40 cellular contexts compared by ENCODE assay signal in the genomic region with DNA sequence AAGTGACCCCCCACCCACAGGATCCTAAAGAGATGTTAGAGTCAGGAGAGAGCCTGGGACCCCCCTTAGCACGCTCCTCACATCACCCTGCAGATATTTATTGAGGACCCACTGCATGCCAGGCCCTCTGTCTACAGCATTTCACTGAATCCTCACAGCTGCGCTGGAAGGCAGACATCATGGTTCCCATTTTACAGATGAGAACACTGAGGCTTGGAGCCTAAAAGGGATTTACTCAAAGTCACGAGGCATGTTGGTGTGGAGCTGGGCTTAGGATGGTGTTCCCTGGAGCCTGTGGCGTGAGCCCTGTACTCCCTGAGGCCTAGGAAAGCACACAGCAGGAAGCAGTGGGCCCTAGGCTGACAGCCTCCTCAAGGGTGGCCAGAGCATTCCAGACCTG.
"Had no signal": no experiment of that assay in that cellular context is flagged by ENCODE, and none has a peak within 500 bp of the region (broad histone marks: within the 10 kb centered on the region; RNA-seq: fewer than 3 reads in every experiment).

No MANE protein-coding gene starts in this region.

- H3K9me3 ChIP-seq: adrenal gland, body of pancreas, breast epithelium had no signal

- ATAC-seq: activated CD4-positive, alpha-beta T cell treated with anti-CD3 and anti-CD28 coated beads for 36 hours; activated CD8-positive, alpha-beta memory T cell treated with anti-CD3 and anti-CD28 coated beads, Interleukin-2, amount 10 ng/mL, durations not matched to agents 7 days and 5 days; activated CD8-positive, alpha-beta T cell treated with anti-CD3 and anti-CD28 coated beads, Interleukin-2, amount 10 ng/mL, durations not matched to agents 7 days and 5 days; activated naive CD4-positive, alpha-beta T cell treated with anti-CD3 and anti-CD28 coated beads, Interleukin-2, amount 50 U/mL, for 72 hours; activated T-cell treated with anti-CD3 and anti-CD28 coated beads, Interleukin-2, amount 50 U/mL, for 4 hours; activated T-cell treated with anti-CD3 and anti-CD28 coated beads, Interleukin-2, amount 50 U/mL, for 72 hours; activated T-helper 17 cell treated with anti-CD3 and anti-CD28 coated beads, Interleukin-2, amount 50 U/mL, for 72 hours; body of pancreas had no signal

- FAIRE-seq: astrocyte, TTC549 had no signal

- H3K4me1 Mint-ChIP-seq: activated B cell treated with CpG ODN at 0.5 μM for 24 hours; activated CD4-positive, alpha-beta memory T cell treated with anti-CD3 and anti-CD28 coated beads, Interleukin-2, amount 10 ng/mL, durations not matched to agents 7 days and 5 days; activated CD4-positive, alpha-beta T cell treated with anti-CD3 and anti-CD28 coated beads for 36 hours; activated CD4-positive, alpha-beta T cell treated with anti-CD3 and anti-CD28 coated beads, Interleukin-2, amount 10 ng/mL, durations not matched to agents 7 days and 5 days; activated CD8-positive, alpha-beta memory T cell treated with anti-CD3 and anti-CD28 coated beads, Interleukin-2, amount 10 ng/mL, durations not matched to agents 7 days and 5 days; activated naive CD8-positive, alpha-beta T cell treated with anti-CD3 and anti-CD28 coated beads for 36 hours; activated T-helper 17 cell treated with anti-CD3 and anti-CD28 coated beads, Interleukin-2, amount 50 U/mL, for 72 hours; central memory CD8-positive, alpha-beta T cell had no signal

- H3K4me1 ChIP-seq: adrenal gland, body of pancreas, breast epithelium had no signal

- DNase-seq: activated B cell treated with CpG ODN at 0.5 μM for 24 hours; activated CD4-positive, alpha-beta memory T cell treated with anti-CD3 and anti-CD28 coated beads, Interleukin-2, amount 10 ng/mL, durations not matched to agents 7 days and 5 days; activated CD4-positive, alpha-beta T cell treated with anti-CD3 and anti-CD28 coated beads for 36 hours; activated CD4-positive, alpha-beta T cell treated with anti-CD3 and anti-CD28 coated beads for 48 hours; activated CD4-positive, alpha-beta T cell treated with anti-CD3 and anti-CD28 coated beads, Interleukin-2, amount 10 ng/mL, durations not matched to agents 7 days and 5 days; activated CD4-positive, alpha-beta T cell treated with anti-CD3 and anti-CD28 coated beads, Interleukin-2, amount 50 U/mL, for 48 hours; activated CD4-positive, CD25-positive, alpha-beta regulatory T cell treated with anti-CD3 and anti-CD28 coated beads, Interleukin-2, amount 50 U/mL, for 72 hours; activated CD8-positive, alpha-beta memory T cell treated with anti-CD3 and anti-CD28 coated beads for 24 hours; activated CD8-positive, alpha-beta memory T cell treated with anti-CD3 and anti-CD28 coated beads, Interleukin-2, amount 10 ng/mL, durations not matched to agents 7 days and 5 days; activated CD8-positive, alpha-beta memory T cell treated with anti-CD3 and anti-CD28 coated beads, Interleukin-2, amount 50 U/mL, for 48 hours; activated CD8-positive, alpha-beta T cell treated with anti-CD3 and anti-CD28 coated beads, Interleukin-2, amount 10 ng/mL, durations not matched to agents 7 days and 5 days; activated effector memory CD4-positive, alpha-beta T cell treated with anti-CD3 and anti-CD28 coated beads, Interleukin-2, amount 50 U/mL, for 16 hours; activated gamma-delta T cell treated with Interleukin-2 at 50 U/mL for 16 hours; activated naive CD4-positive, alpha-beta T cell; activated naive CD4-positive, alpha-beta T cell treated with anti-CD3 and anti-CD28 coated beads for 36 hours; activated naive CD4-positive, alpha-beta T cell treated with anti-CD3 and anti-CD28 coated beads, Interleukin-2, amount 50 U/mL, for 16 hours; activated naive CD8-positive, alpha-beta T cell treated with anti-CD3 and anti-CD28 coated beads for 36 hours; activated T-cell treated with anti-CD3 and anti-CD28 coated beads, Interleukin-2, amount 50 U/mL, for 4 hours; activated T-cell treated with anti-CD3 and anti-CD28 coated beads, Interleukin-2, amount 50 U/mL, for 72 hours; adrenal gland; amniotic stem cell; aorta; body of pancreas; brain microvascular endothelial cell; caudate nucleus; cerebellar nuclear complex; T-helper 1 cell; T-helper 2 cell; T-helper 9 cell had no signal

- H3K9me3 Mint-ChIP-seq: activated CD4-positive, alpha-beta memory T cell treated with anti-CD3 and anti-CD28 coated beads, Interleukin-2, amount 10 ng/mL, durations not matched to agents 7 days and 5 days; activated CD4-positive, alpha-beta T cell treated with anti-CD3 and anti-CD28 coated beads, Interleukin-2, amount 10 ng/mL, durations not matched to agents 7 days and 5 days; activated T-cell treated with anti-CD3 and anti-CD28 coated beads, Interleukin-2, amount 50 U/mL, for 4 hours; activated T-helper 1 cell treated with anti-CD3 and anti-CD28 coated beads, Interleukin-12 subunit alpha, Interleukin-12 subunit beta, Interleukin-2, Interleukin-4 antibody, amounts not matched to agents 30 ng/mL and 10 ng/mL and 1 ng/mL, durations not matched to agents 14 hours and 24 hours and 36 hours; activated T-helper 17 cell treated with anti-CD3 and anti-CD28 coated beads, Interleukin-2, amount 50 U/mL, for 72 hours; central memory CD8-positive, alpha-beta T cell; T-helper 1 cell treated with Interleukin-12 subunit alpha and Interleukin-12 subunit beta and Interleukin-4 antibody, amounts not matched to agents 30 μg/mL and 1 μg/mL, for 36 hours; T-helper 2 cell treated with Interferon-gamma antibody and Interleukin-4, amounts not matched to agents 5 μg/mL and 100 μg/mL, for 36 hours had no signal

- H3K36me3 Mint-ChIP-seq: activated CD8-positive, alpha-beta memory T cell treated with anti-CD3 and anti-CD28 coated beads, Interleukin-2, amount 10 ng/mL, durations not matched to agents 7 days and 5 days; activated naive CD4-positive, alpha-beta T cell treated with anti-CD3 and anti-CD28 coated beads, Interleukin-2, amount 50 U/mL, for 72 hours; activated naive CD8-positive, alpha-beta T cell treated with anti-CD3 and anti-CD28 coated beads for 36 hours had no signal

- H3K27me3 Mint-ChIP-seq: activated CD4-positive, alpha-beta T cell treated with anti-CD3 and anti-CD28 coated beads for 36 hours; activated CD4-positive, alpha-beta T cell treated with anti-CD3 and anti-CD28 coated beads, Interleukin-2, amount 10 ng/mL, durations not matched to agents 7 days and 5 days; activated naive CD8-positive, alpha-beta T cell treated with anti-CD3 and anti-CD28 coated beads for 36 hours; activated T-helper 17 cell treated with anti-CD3 and anti-CD28 coated beads, Interleukin-2, amount 50 U/mL, for 72 hours had no signal

- H3K4me3 ChIP-seq: adrenal gland, body of pancreas, breast epithelium, cardiac muscle cell had no signal

- H3K27ac Mint-ChIP-seq: activated B cell treated with CpG ODN at 0.5 μM for 24 hours; activated CD4-positive, alpha-beta memory T cell treated with anti-CD3 and anti-CD28 coated beads, Interleukin-2, amount 10 ng/mL, durations not matched to agents 7 days and 5 days; activated CD4-positive, alpha-beta T cell treated with anti-CD3 and anti-CD28 coated beads for 36 hours; activated CD4-positive, alpha-beta T cell treated with anti-CD3 and anti-CD28 coated beads, Interleukin-2, amount 10 ng/mL, durations not matched to agents 7 days and 5 days; activated CD8-positive, alpha-beta memory T cell treated with anti-CD3 and anti-CD28 coated beads, Interleukin-2, amount 10 ng/mL, durations not matched to agents 7 days and 5 days; activated CD8-positive, alpha-beta T cell treated with anti-CD3 and anti-CD28 coated beads, Interleukin-2, amount 10 ng/mL, durations not matched to agents 7 days and 5 days; activated naive CD4-positive, alpha-beta T cell treated with anti-CD3 and anti-CD28 coated beads for 36 hours; activated naive CD4-positive, alpha-beta T cell treated with anti-CD3 and anti-CD28 coated beads, Interleukin-2, amount 50 U/mL, for 72 hours; activated naive CD8-positive, alpha-beta T cell treated with anti-CD3 and anti-CD28 coated beads for 36 hours; activated T-cell treated with anti-CD3 and anti-CD28 coated beads, Interleukin-2, amount 50 U/mL, for 72 hours; activated T-helper 1 cell treated with anti-CD3 and anti-CD28 coated beads, Interleukin-12 subunit alpha, Interleukin-12 subunit beta, Interleukin-2, Interleukin-4 antibody, amounts not matched to agents 30 ng/mL and 10 ng/mL and 1 ng/mL, durations not matched to agents 14 hours and 24 hours and 36 hours; activated T-helper 17 cell treated with anti-CD3 and anti-CD28 coated beads, Interleukin-2, amount 50 U/mL, for 72 hours; T-helper 1 cell treated with Interleukin-12 subunit alpha and Interleukin-12 subunit beta and Interleukin-4 antibody, amounts not matched to agents 30 μg/mL and 1 μg/mL, for 36 hours; T-helper 2 cell treated with Interferon-gamma antibody and Interleukin-4, amounts not matched to agents 5 μg/mL and 100 μg/mL, for 36 hours had no signal

- H3K4me3 Mint-ChIP-seq: activated B cell treated with CpG ODN at 0.5 μM for 24 hours; activated CD4-positive, alpha-beta memory T cell treated with anti-CD3 and anti-CD28 coated beads, Interleukin-2, amount 10 ng/mL, durations not matched to agents 7 days and 5 days; activated CD4-positive, alpha-beta T cell treated with anti-CD3 and anti-CD28 coated beads for 36 hours; activated CD4-positive, alpha-beta T cell treated with anti-CD3 and anti-CD28 coated beads, Interleukin-2, amount 10 ng/mL, durations not matched to agents 7 days and 5 days; activated CD8-positive, alpha-beta memory T cell treated with anti-CD3 and anti-CD28 coated beads, Interleukin-2, amount 10 ng/mL, durations not matched to agents 7 days and 5 days; activated CD8-positive, alpha-beta T cell treated with anti-CD3 and anti-CD28 coated beads, Interleukin-2, amount 10 ng/mL, durations not matched to agents 7 days and 5 days; activated naive CD4-positive, alpha-beta T cell treated with anti-CD3 and anti-CD28 coated beads for 36 hours; activated naive CD8-positive, alpha-beta T cell treated with anti-CD3 and anti-CD28 coated beads for 36 hours; activated T-cell treated with anti-CD3 and anti-CD28 coated beads, Interleukin-2, amount 50 U/mL, for 4 hours; activated T-cell treated with anti-CD3 and anti-CD28 coated beads, Interleukin-2, amount 50 U/mL, for 72 hours; activated T-helper 1 cell treated with anti-CD3 and anti-CD28 coated beads, Interleukin-12 subunit alpha, Interleukin-12 subunit beta, Interleukin-2, Interleukin-4 antibody, amounts not matched to agents 30 ng/mL and 10 ng/mL and 1 ng/mL, durations not matched to agents 14 hours and 24 hours and 36 hours; activated T-helper 17 cell treated with anti-CD3 and anti-CD28 coated beads, Interleukin-2, amount 50 U/mL, for 72 hours; central memory CD8-positive, alpha-beta T cell; T-helper 1 cell treated with Interleukin-12 subunit alpha and Interleukin-12 subunit beta and Interleukin-4 antibody, amounts not matched to agents 30 μg/mL and 1 μg/mL, for 36 hours; T-helper 2 cell treated with Interferon-gamma antibody and Interleukin-4, amounts not matched to agents 5 μg/mL and 100 μg/mL, for 36 hours had no signal

- H3K36me3 ChIP-seq: adrenal gland, brain microvascular endothelial cell, breast epithelium, cardiac muscle cell had no signal

- H3K27me3 ChIP-seq: adrenal gland, body of pancreas, brain microvascular endothelial cell, breast epithelium, cardiac muscle cell had no signal

- H3K27ac ChIP-seq: adrenal gland, body of pancreas, brain microvascular endothelial cell, breast epithelium, cardiac muscle cell, VCaP had no signal
